Comparison of ENCODE assay signal across 7 cellular contexts in the genomic region with DNA sequence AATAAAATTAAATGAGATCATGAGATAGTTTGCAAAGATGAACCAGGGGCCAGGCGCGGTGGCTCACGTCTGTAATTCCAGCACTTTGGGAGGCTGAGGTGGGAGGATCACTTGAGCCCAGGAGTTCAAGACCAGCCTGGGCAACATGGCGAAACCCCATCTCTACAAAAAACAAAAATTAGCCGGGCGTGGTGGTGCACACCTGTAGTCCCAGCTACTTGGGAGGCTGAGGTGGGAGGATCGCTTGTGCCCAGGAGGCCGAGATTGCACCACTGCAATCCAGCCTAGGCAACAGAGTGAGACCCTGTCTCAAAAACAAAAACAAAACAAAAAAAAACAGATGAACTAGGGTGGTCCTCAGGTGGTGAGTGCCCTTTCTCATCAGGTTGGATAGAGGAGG. TPM values are rescaled to one million over a fixed set of nuclear protein-coding genes. Genes with fewer than 3 reads are reported as not detected.
A peak's percentile ranks its signal among the peaks of the same experiment; 100 is the strongest.
DNase-seq lines count a peak whose midpoint lies in the region; ATAC-seq and TF ChIP-seq lines count a peak whose summit lies in the region.
"Not testable (repeated sequence)": the region's sequence is repeated elsewhere in the genome, so short reads cannot be mapped to it uniquely, and the experiment has no call there.

No MANE protein-coding gene starts in this region.

- DNase-seq in GM23248; Panc1 (ENCODE audit: low read depth, low spot score); heart right ventricle: not testable (repeated sequence)

- ATAC-seq in Panc1; activated T-helper 17 cell treated with anti-CD3 and anti-CD28 coated beads, Interleukin-2, amount 50 U/mL, for 72 hours (replicated peaks); heart right ventricle: not testable (repeated sequence)

- H3K4me1 ChIP-seq in GM23248 (ENCODE audit: insufficient read depth); Panc1 (ENCODE audit: control insufficient read depth, insufficient read depth, low read length): not testable (repeated sequence)
- peaks cover under 1 to 40% (median 27%) of the 10 kb centered on the region in 9 donors for H3K4me1 ChIP-seq in heart right ventricle
- peaks cover 0 to 22% of the 10 kb centered on the region in 2 donors for H3K4me1 ChIP-seq in muscle layer of duodenum (ENCODE audit: control insufficient read depth in 1 of 2, insufficient read depth in 2 of 2, low read length in 2 of 2)
- H3K4me1 ChIP-seq in skeletal muscle tissue (ENCODE audit: control insufficient read depth in 3 of 3, insufficient read depth in 3 of 3, low read length in 3 of 3) = peaks cover 18 to 28% (median 19%) of the 10 kb centered on the region in 3 donors

- H3K9me3 Mint-ChIP-seq in activated T-helper 17 cell treated with anti-CD3 and anti-CD28 coated beads, Interleukin-2, amount 50 U/mL, for 72 hours = not testable (repeated sequence)

- H3K27ac ChIP-seq in GM23248 = peak overlapping the region; percentile 92
- H3K27ac ChIP-seq in Panc1 (ENCODE audit: low read length) = peak overlapping the region; percentile 80
- peak overlapping the region; percentile 91 for H3K27ac ChIP-seq in cingulate gyrus (ENCODE audit: low read depth, low read length)
- H3K27ac ChIP-seq in heart right ventricle = peak overlapping the region; percentile 89 to 99 (median 98)
- peak overlapping the region; percentile 90 for H3K27ac ChIP-seq in muscle layer of duodenum (ENCODE audit: low read length)
- peak overlapping the region; percentile 98 for H3K27ac ChIP-seq in skeletal muscle tissue (ENCODE audit: low read depth, low read length)

- H3K4me2 ChIP-seq in GM23248 (ENCODE audit: unreplicated experiment) = peak overlapping the region; percentile 81

- H3K79me2 ChIP-seq in GM23248 (ENCODE audit: insufficient read depth) = not testable (repeated sequence)

- not testable (repeated sequence) for H3F3A ChIP-seq in GM23248 (ENCODE audit: insufficient read depth)

- not testable (repeated sequence) for H3K27me3 ChIP-seq in GM23248 (replicated peaks; ENCODE audit: insufficient read depth); Panc1 (ENCODE audit: control insufficient read depth, insufficient read depth, low read length); heart right ventricle; muscle layer of duodenum (ENCODE audit: low read depth, low read length); skeletal muscle tissue (ENCODE audit: control insufficient read depth in 3 of 3, insufficient read depth in 3 of 3, low read length in 3 of 3)

- not testable (repeated sequence) for H4K20me1 ChIP-seq in GM23248 (ENCODE audit: insufficient read depth)

- not testable (repeated sequence) for H3K4me1 Mint-ChIP-seq in activated T-helper 17 cell treated with anti-CD3 and anti-CD28 coated beads, Interleukin-2, amount 50 U/mL, for 72 hours

- 84 to 91% methylated on average over 8 of the region's 8 CpGs for WGBS in GM23248 (ENCODE audit: low coverage in 1 of 2, low lambda C conversion rate in 2 of 2, missing lambda C conversion rate in 2 of 2), 2 experiments
- WGBS in heart right ventricle, 2 donors = 92 to 96% methylated on average over 8 of the region's 8 CpGs

- peak overlapping the region; percentile 85 for H3K4me3 Mint-ChIP-seq in activated T-helper 17 cell treated with anti-CD3 and anti-CD28 coated beads, Interleukin-2, amount 50 U/mL, for 72 hours

- H3K36me3 ChIP-seq in GM23248 (ENCODE audit: low read depth); Panc1 (ENCODE audit: control insufficient read depth, insufficient read depth, low read length); muscle layer of duodenum (ENCODE audit: control insufficient read depth in 1 of 2, insufficient read depth in 2 of 2, low read length in 2 of 2); skeletal muscle tissue (ENCODE audit: control insufficient read depth in 3 of 3, insufficient read depth in 3 of 3, low read length in 3 of 3): not testable (repeated sequence)
- peaks cover 0 to 19% (median 0%) of the 10 kb centered on the region in 9 donors for H3K36me3 ChIP-seq in heart right ventricle

- peak overlapping the region; percentile 93 for H3K9ac ChIP-seq in GM23248
- H3K9ac ChIP-seq in skeletal muscle tissue (ENCODE audit: low read depth in 1 of 3, low read length in 3 of 3) = peak overlapping the region in 2 of 3 donors; percentile 93 to 96

- in situ Hi-C loops in GM23248 (cut with MboI); Panc1 (cut with HindIII; ENCODE audit: low pct_unique_long_range_greater_than_20kb, low sequenced_read_pairs): not testable (repeated sequence)

- H2AFZ ChIP-seq in GM23248 = peak overlapping the region; percentile 85

- not testable (repeated sequence) for H3K36me3 Mint-ChIP-seq in activated T-helper 17 cell treated with anti-CD3 and anti-CD28 coated beads, Interleukin-2, amount 50 U/mL, for 72 hours (ENCODE audit: low read depth)

- H3K9me2 ChIP-seq in GM23248 (ENCODE audit: insufficient read depth) = not testable (repeated sequence)

- BruUV-seq in Panc1 (replicated peaks; lab: Mats Ljungman, UMichigan) = not testable (repeated sequence)

- TF ChIP-seq CTCF in Panc1 (IDR thresholded peaks at IDR 0.05); heart right ventricle (IDR thresholded peaks at IDR 0.05): not testable (repeated sequence)

- H3K4me3 ChIP-seq in GM23248 (peak overlapping the region; percentile 82), Panc1 (ENCODE audit: low read depth in 2 of 2, low read length in 2 of 2) (peak overlapping the region; percentile 75), heart right ventricle (peak overlapping the region in 9 of 10 donors; percentile 8 to 79 (median 67)), muscle layer of duodenum (ENCODE audit: low read depth in 1 of 2, low read length in 2 of 2) (peak overlapping the region; percentile 70 to 76), skeletal muscle tissue (ENCODE audit: low read length in 3 of 3) (peak overlapping the region; percentile 83 to 86 (median 84))

- intact Hi-C loops in Panc1 (cut with micrococcal nuclease; ENCODE audit: unreplicated experiment); heart right ventricle (cut with DNase I): not testable (repeated sequence)

- not testable (repeated sequence) for H3K27me3 Mint-ChIP-seq in activated T-helper 17 cell treated with anti-CD3 and anti-CD28 coated beads, Interleukin-2, amount 50 U/mL, for 72 hours

- H3K9me3 ChIP-seq in GM23248 (ENCODE audit: low read depth); Panc1 (ENCODE audit: control insufficient read depth, insufficient read depth, low read depth, low read length); heart right ventricle; muscle layer of duodenum (ENCODE audit: control insufficient read depth in 1 of 2, low read length in 2 of 2); skeletal muscle tissue (ENCODE audit: control insufficient read depth in 3 of 3, low read length in 3 of 3): not testable (repeated sequence)

- peak overlapping the region; percentile 91 for H3K27ac Mint-ChIP-seq in activated T-helper 17 cell treated with anti-CD3 and anti-CD28 coated beads, Interleukin-2, amount 50 U/mL, for 72 hours

- CTCF ChIA-PET in Panc1 (lab: Charles Lee) = not testable (repeated sequence)

- POLR2A ChIA-PET in Panc1 (lab: Charles Lee) = interaction anchor here (0.6 kb wide), 1 partner anchor 143 kb away, joined by 4 read pairs; no protein-coding TSS in a partner anchor

RNA-seq across cellular contexts. Expression of gene SLC27A3, which starts 7.4 kb away (rescaled TPM):
- total RNA-seq in GM23248 (2014; rRNA removed; shearing (Covaris generic)) = 8.8 and 11.4 TPM in 2 replicates
- polyA plus RNA-seq in GM23248 (2016; fragmentation: Nextera tagmentation; extraction: Ambion mirVana) (5.6 and 9.2 TPM in 2 replicates), heart right ventricle (10 to 100 TPM; 26.7 to 43.8 TPM)
- total RNA-seq in Panc1 (2021; ENCODE audit: unreplicated experiment) (8.0 TPM), heart right ventricle (10 to 100 TPM in 2 of 10 donors, 1 to 10 TPM in 8; 5.9 to 16.0 (median 8.9) TPM), skeletal muscle tissue (16.7 TPM)
- 6.7 TPM for polyA plus RNA-seq in Panc1 (2012; ENCODE audit: insufficient read length)
- 1 to 10 TPM; 9.7 to 9.8 TPM for total RNA-seq in activated T-helper 17 cell treated with anti-CD3 and anti-CD28 coated beads, Interleukin-2, amount 50 U/mL, for 72 hours

RNA-seq across cellular contexts. Expression of gene INTS3, which starts 54.8 kb away (rescaled TPM):
- 40.2 and 41.5 TPM in 2 replicates for total RNA-seq in GM23248 (2014; rRNA removed; shearing (Covaris generic))
- polyA plus RNA-seq in GM23248 (2016; fragmentation: Nextera tagmentation; extraction: Ambion mirVana) = 17.3 and 19.9 TPM in 2 replicates
- total RNA-seq in Panc1 (2021; ENCODE audit: unreplicated experiment) = 77.3 TPM
- 71.5 TPM for polyA plus RNA-seq in Panc1 (2012; ENCODE audit: insufficient read length)
- total RNA-seq in activated T-helper 17 cell treated with anti-CD3 and anti-CD28 coated beads, Interleukin-2, amount 50 U/mL, for 72 hours = 100 to 1,000 TPM in 1 of 2 donors, 10 to 100 TPM in 1; 49.5 to 103 TPM
- total RNA-seq in heart right ventricle = 10 to 100 TPM; 25.4 to 32.8 (median 31.1) TPM
- polyA plus RNA-seq in heart right ventricle = 10 to 100 TPM; 30.8 to 46.1 TPM
- 24.0 TPM for total RNA-seq in skeletal muscle tissue
